Comparison of ENCODE assay signal across 10 cellular contexts in the genomic region with DNA sequence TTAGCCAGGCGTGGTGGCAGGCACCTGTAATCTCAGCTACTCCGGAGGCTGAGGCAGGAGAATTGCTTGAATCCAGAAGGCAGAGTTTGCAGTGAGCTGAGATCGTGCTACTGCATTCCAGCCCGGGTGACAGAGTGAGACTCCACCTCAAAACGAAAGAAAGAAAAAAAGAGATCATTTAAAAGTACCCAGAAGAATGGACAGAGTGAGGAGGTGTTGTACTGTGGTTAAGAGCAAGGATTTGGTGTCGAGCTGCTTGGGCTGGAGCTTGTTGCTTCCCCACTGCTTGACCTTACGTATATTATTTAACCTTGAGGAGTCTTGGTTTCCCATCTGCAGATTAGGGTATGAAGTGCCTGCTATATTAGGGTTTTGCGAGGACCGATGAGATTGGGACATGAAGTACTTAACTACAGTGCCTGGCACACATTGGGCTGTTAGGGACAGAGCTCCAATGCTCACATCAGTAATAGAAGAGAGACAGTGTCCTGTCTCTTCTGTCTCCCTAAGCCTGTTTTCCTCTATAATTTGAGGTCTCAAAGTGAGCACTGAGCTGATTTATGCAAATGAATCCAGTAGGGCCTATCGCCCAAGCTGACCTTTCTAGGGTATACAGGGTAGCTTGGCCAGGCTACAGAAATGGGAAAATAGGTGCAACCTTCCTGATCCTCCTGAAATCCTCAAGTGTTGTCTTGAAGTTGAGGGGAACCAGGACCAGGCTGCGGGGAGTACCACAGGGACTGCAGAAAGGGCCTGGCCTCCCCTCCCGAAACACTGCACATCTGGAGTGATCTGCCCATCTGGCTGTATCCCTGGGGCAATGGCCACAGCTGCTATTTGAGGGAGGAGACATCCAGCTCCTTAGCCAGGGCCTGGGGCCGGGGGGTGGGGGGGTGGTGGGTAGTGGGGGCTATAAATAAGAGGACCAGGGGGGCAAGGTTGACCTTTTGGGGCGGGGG. TPM values are rescaled to one million over a fixed set of nuclear protein-coding genes. Genes with fewer than 3 reads are reported as not detected.
DNase-seq lines count a peak whose midpoint lies in the region; TF ChIP-seq lines count a peak whose summit lies in the region.
"Had no signal": no experiment of that assay in that cellular context is flagged by ENCODE, and none has a peak within 500 bp of the region (broad histone marks: within the 10 kb centered on the region; RNA-seq: fewer than 3 reads in every experiment).

No MANE protein-coding gene starts in this region.

- DNase-seq in BE2C, result peak; percentile 37
- peak; percentile 79 to 88 for DNase-seq in SJCRH30
- DNase-seq in ovary, result no peak
- DNase-seq in KBM-7, result no peak
- no peak for DNase-seq in anterior cingulate cortex (lab: John Stamatoyannopoulos, UW)
- DNase-seq in DMS 273 treated with DMSO at 0.1 percent for 48 hours (lab: John Stamatoyannopoulos, UW), result no peak
- DNase-seq in DMS114 treated with DMSO at 0.1 percent for 48 hours (lab: John Stamatoyannopoulos, UW; ENCODE audit: unreplicated experiment), result no peak
- DNase-seq: amygdala, NCI-H1105 had no signal

- H3K27me3 ChIP-seq in BE2C (no peaks in the 10 kb centered on the region), SJCRH30 (no peaks in the 10 kb centered on the region), esophagus (ENCODE audit: control insufficient read depth in 1 of 2, insufficient read depth in 2 of 2, low read length in 2 of 2) (no peaks in the 10 kb centered on the region), ovary (no peaks in the 10 kb centered on the region)

- WGBS in esophagus, 2 donors, result 49 to 56% methylated on average over 14 of the region's 14 CpGs
- WGBS in ovary, 3 donors, result 46% methylated on average over 14 of the region's 14 CpGs

- H3K9me3 ChIP-seq in BE2C (no peaks in the 10 kb centered on the region), SJCRH30 (replicated peaks) (no peaks in the 10 kb centered on the region), esophagus (ENCODE audit: control insufficient read depth in 2 of 2, insufficient read depth in 1 of 2, low read depth in 1 of 2, low read length in 1 of 2) (no peaks in the 10 kb centered on the region), ovary (no peaks in the 10 kb centered on the region)

- H3K27ac ChIP-seq in SJCRH30 (no peak overlapping the region; the same call in 1 of the 2 replicates), esophagus (ENCODE audit: low read depth in 2 of 2, low read length in 1 of 2) (peak overlapping the region; percentile 70 to 92), ovary (peak overlapping the region; percentile 71 to 89)

- in situ Hi-C loops in KBM-7 (cut with MboI; ENCODE audit: low pct_unique_long_range_greater_than_20kb, low sequenced_read_pairs), result loop anchor here (25.0 kb wide), 1 partner anchor 91 kb away; a partner anchor contains a TSS

- no peak for TF ChIP-seq POLR2A in ovary (IDR thresholded peaks at IDR 0.05)

- H3K4me3 ChIP-seq in BE2C (ENCODE audit: low read depth, low read length) (no peak overlapping the region), SJCRH30 (peak overlapping the region; percentile 42; the same call in 1 of the 2 replicates), esophagus (ENCODE audit: low read depth in 1 of 2, low read length in 2 of 2) (no peak overlapping the region), ovary (no peak overlapping the region)

- intact Hi-C loops in ovary (cut with DNase I), result loop anchor here in 2 of 4 donors (10.0 kb wide), 1 partner anchor 113 kb away; no protein-coding TSS in a partner anchor

- TF ChIP-seq EP300 in ovary (IDR thresholded peaks at IDR 0.05), result no peak

- no peak for TF ChIP-seq CTCF in BE2C (IDR thresholded peaks at IDR 0.05; ENCODE audit: low read depth, low read length)
- no peak for TF ChIP-seq CTCF in ovary (IDR thresholded peaks at IDR 0.05)

- H3K36me3 ChIP-seq in BE2C (no peaks in the 10 kb centered on the region), SJCRH30 (no peaks in the 10 kb centered on the region), esophagus (ENCODE audit: control insufficient read depth in 2 of 2, insufficient read depth in 2 of 2, low read length in 1 of 2) (no peaks in the 10 kb centered on the region), ovary (no peaks in the 10 kb centered on the region)

- H3K4me1 ChIP-seq in BE2C (peaks cover 9% of the 10 kb centered on the region), SJCRH30 (peaks cover 40% of the 10 kb centered on the region), esophagus (ENCODE audit: control insufficient read depth in 2 of 2, insufficient read depth in 2 of 2, low read length in 1 of 2) (peaks cover 13 to 24% of the 10 kb centered on the region in 2 donors), ovary (ENCODE audit: insufficient read depth) (peaks cover 17% of the 10 kb centered on the region)

RNA-seq across cellular contexts. Expression of a gene that starts 8.6 kb away (rescaled TPM):
- 178 TPM for polyA plus RNA-seq in BE2C (2012; ENCODE audit: insufficient read depth, insufficient read length, low read depth)
- total RNA-seq in SJCRH30 (2014; rRNA removed; shearing (Covaris generic)), result 34.9 and 37.1 TPM in 2 replicates
- 10 to 100 TPM; 20.9 to 35.6 TPM for polyA plus RNA-seq in esophagus
- total RNA-seq in ovary, result 100 to 1,000 TPM in 5 of 7 donors, 10 to 100 TPM in 2; 47.2 to 151 (median 103) TPM
- 10 to 100 TPM; 40.1 to 79.4 TPM for polyA plus RNA-seq in ovary

RNA-seq across cellular contexts. Expression of a gene that starts 55.2 kb away (rescaled TPM):
- 65.5 TPM for polyA plus RNA-seq in BE2C (2012; ENCODE audit: insufficient read depth, insufficient read length, low read depth)
- 1.1 and 1.4 TPM in 2 replicates for total RNA-seq in SJCRH30 (2014; rRNA removed; shearing (Covaris generic))
- polyA plus RNA-seq in esophagus (10 to 100 TPM; 17.7 to 20.6 TPM), ovary (10 to 100 TPM; 24.1 to 41.1 TPM)
- 100 to 1,000 TPM in 2 of 7 donors, 10 to 100 TPM in 5; 36.7 to 143 (median 98.3) TPM for total RNA-seq in ovary

Comparison
In these comparisons a context has a peak if more than half of its experiments do, and no peak if none do; other contexts are left out.
1. DNase-seq: peak in BE2C (single experiment) and SJCRH30 (2 of 2); none in ovary (0 of 5), KBM-7 (single experiment), anterior cingulate cortex (0 of 58), DMS 273 treated with DMSO at 0.1 percent for 48 hours (single experiment) and DMS114 treated with DMSO at 0.1 percent for 48 hours (single experiment).
2. RNA of a gene that starts 55.2 kb away (total RNA-seq): 36.7 to 143 TPM in ovary; 1.1 to 1.4 TPM in SJCRH30; every median in the first group is over 10 times any median in the second.